In genomic region chr11:46977940-46978595, GRCh38 we compare ENCODE assay signal across 15 cellular contexts. TPM values are rescaled to one million over a fixed set of nuclear protein-coding genes. Genes with fewer than 3 reads are reported as not detected.
DNase-seq lines count a peak whose midpoint lies in the region; ATAC-seq, FAIRE-seq and TF ChIP-seq lines count a peak whose summit lies in the region.
"Had no signal": no experiment of that assay in that cellular context is flagged by ENCODE, and none has a peak within 500 bp of the region (broad histone marks: within the 10 kb centered on the region; RNA-seq: fewer than 3 reads in every experiment).

No MANE protein-coding gene starts in this region.

- 60% methylated on average over 3 of the region's 3 CpGs for WGBS in HepG2 (ENCODE audit: low lambda C conversion rate)

- TF ChIP-seq EP300 in HepG2 (IDR thresholded peaks at IDR 0.05; ENCODE audit: low read depth in 2 of 2, low read length in 2 of 2) (no peak), HepG2 (CRISPR knock-in tag; IDR thresholded peaks at IDR 0.05; ENCODE audit: borderline replicate concordance) (no peak)

- peak overlapping the region; percentile 55 for H3K9ac ChIP-seq in HepG2 (ENCODE audit: insufficient read depth, low read depth, low read length)

- H4K20me1 ChIP-seq in HepG2 (ENCODE audit: insufficient read depth, low read length): no peaks in the 10 kb centered on the region

- no peak for ATAC-seq in HepG2
- no peak for ATAC-seq in HG03135 (IDR thresholded peaks at IDR 0.05; ENCODE audit: unreplicated experiment)
- ATAC-seq: activated CD4-positive, alpha-beta T cell treated with anti-CD3 and anti-CD28 coated beads for 36 hours; natural killer cell had no signal

- H3K36me3 ChIP-seq in brain microvascular endothelial cell (replicated peaks) (no peaks in the 10 kb centered on the region), HepG2 (replicated peaks in 1 of 2; ENCODE audit: control insufficient read depth in 1 of 2, insufficient read depth in 2 of 2, low read length in 2 of 2) (no peaks in the 10 kb centered on the region)
- H3K36me3 ChIP-seq: vagina had no signal

- H3K4me3 ChIP-seq in brain microvascular endothelial cell (ENCODE audit: low read depth, low read length) (no peak overlapping the region), HepG2 (replicated peaks in 1 of 3; ENCODE audit: insufficient read depth in 1 of 3, low read depth in 2 of 3, low read length in 3 of 3) (peak overlapping the region in 2 of 3 experiments; percentile 1 to 8; a peak in 2 of 6 replicates)
- H3K4me3 ChIP-seq: vagina had no signal

- H3K27ac Mint-ChIP-seq in activated naive CD8-positive, alpha-beta T cell treated with anti-CD3 and anti-CD28 coated beads for 36 hours: no peak overlapping the region
- H3K27ac Mint-ChIP-seq: activated CD4-positive, alpha-beta T cell treated with anti-CD3 and anti-CD28 coated beads for 36 hours; natural killer cell had no signal

- no peaks in the 10 kb centered on the region for H3K9me3 Mint-ChIP-seq in activated naive CD8-positive, alpha-beta T cell treated with anti-CD3 and anti-CD28 coated beads for 36 hours
- H3K9me3 Mint-ChIP-seq: central memory CD8-positive, alpha-beta T cell; natural killer cell had no signal

- H3K27me3 ChIP-seq in brain microvascular endothelial cell (replicated peaks) (no peaks in the 10 kb centered on the region), HepG2 (ENCODE audit: control insufficient read depth in 1 of 2, insufficient read depth in 2 of 2, low read length in 2 of 2) (no peaks in the 10 kb centered on the region)
- H3K27me3 ChIP-seq: vagina had no signal

- H3K4me1 ChIP-seq in HepG2 (ENCODE audit: insufficient read depth, low read length): peaks cover 34% of the 10 kb centered on the region
- H3K4me1 ChIP-seq: vagina had no signal

- TF ChIP-seq POLR2A in HepG2 (IDR thresholded peaks at IDR 0.05; ENCODE audit: insufficient read depth in 1 of 2, low read depth in 2 of 2, low read length in 2 of 2): no peak

- no peaks in the 10 kb centered on the region for H3K27me3 Mint-ChIP-seq in activated naive CD8-positive, alpha-beta T cell treated with anti-CD3 and anti-CD28 coated beads for 36 hours
- H3K27me3 Mint-ChIP-seq: activated CD4-positive, alpha-beta T cell treated with anti-CD3 and anti-CD28 coated beads for 36 hours; central memory CD8-positive, alpha-beta T cell had no signal

- FAIRE-seq in HepG2 (lab: Jason Lieb, UNC): no peak
- FAIRE-seq: kidney had no signal

- peak overlapping the region; percentile 67 for H3K4me2 ChIP-seq in HepG2 (ENCODE audit: low read depth, low read length)

- no peak for TF ChIP-seq RAD21 in HepG2 (CRISPR knock-in tag; IDR thresholded peaks at IDR 0.05)

- POLR2A ChIA-PET in HepG2 (lab: Yijun Ruan, JAX): no interaction called here

- intact Hi-C loops in HepG2 (cut with micrococcal nuclease; ENCODE audit: unreplicated experiment): loop anchor here (1.0 kb wide), 1 partner anchor 7 kb away; no protein-coding TSS in a partner anchor

- no TSS peak for BruUV-seq in HepG2 (replicated peaks; lab: Mats Ljungman, UMichigan)

- H3K27ac ChIP-seq in brain microvascular endothelial cell: no peak overlapping the region
- H3K27ac ChIP-seq in HepG2 (ENCODE audit: extremely low read length, insufficient read depth, low read length): peak overlapping the region; percentile 64
- H3K27ac ChIP-seq: vagina had no signal

- no peak overlapping the region for H3K4me3 Mint-ChIP-seq in activated naive CD8-positive, alpha-beta T cell treated with anti-CD3 and anti-CD28 coated beads for 36 hours
- H3K4me3 Mint-ChIP-seq: activated CD4-positive, alpha-beta T cell treated with anti-CD3 and anti-CD28 coated beads for 36 hours; central memory CD8-positive, alpha-beta T cell; natural killer cell had no signal

- peak overlapping the region; percentile 37 for H2AFZ ChIP-seq in HepG2 (ENCODE audit: low read length)

- CTCF ChIA-PET in HepG2 (lab: Yijun Ruan, JAX; ENCODE audit: low intra/inter-chr PET ratio, low total read pairs): no interaction called here

- no peaks in the 10 kb centered on the region for H3K36me3 Mint-ChIP-seq in activated naive CD8-positive, alpha-beta T cell treated with anti-CD3 and anti-CD28 coated beads for 36 hours
- H3K36me3 Mint-ChIP-seq: natural killer cell had no signal

- peaks cover 4% of the 10 kb centered on the region for H3K4me1 Mint-ChIP-seq in activated naive CD8-positive, alpha-beta T cell treated with anti-CD3 and anti-CD28 coated beads for 36 hours

- H3K9me3 ChIP-seq in HepG2 (ENCODE audit: low read length): no peaks in the 10 kb centered on the region
- H3K9me3 ChIP-seq: vagina had no signal

- H3K79me2 ChIP-seq in HepG2 (ENCODE audit: insufficient read depth, low read length): no peaks in the 10 kb centered on the region

- in situ Hi-C loops in Caki2 (cut with HindIII; ENCODE audit: low pct_unique_long_range_greater_than_20kb, low sequenced_read_pairs): no loop called here
- in situ Hi-C loops in brain microvascular endothelial cell (cut with HindIII; ENCODE audit: low pct_ligation_motif_present, low sequenced_read_pairs): no loop called here
- in situ Hi-C loops in HepG2 (cut with HindIII; ENCODE audit: extremely low pct_ligation_motif_present, low pct_unique_long_range_greater_than_20kb): no loop called here

- TF ChIP-seq CTCF in brain microvascular endothelial cell (IDR thresholded peaks at IDR 0.05; ENCODE audit: low read depth, low read length, missing control alignments) (no peak), HepG2 (CRISPR knock-in tag; IDR thresholded peaks at IDR 0.05) (no peak)

- DNase-seq in Caki2 (ENCODE audit: low read depth): peak; percentile 16
- DNase-seq in LoVo (ENCODE audit: low spot score): peak; percentile 9
- peak; percentile 16 for DNase-seq in brain microvascular endothelial cell
- peak; percentile 64 for DNase-seq in HepG2 (ENCODE audit: low spot score)
- DNase-seq in dedifferentiated amniotic fluid mesenchymal stem cell (ENCODE audit: extremely low spot score): no peak
- DNase-seq in activated naive CD8-positive, alpha-beta T cell treated with anti-CD3 and anti-CD28 coated beads for 36 hours: no peak
- DNase-seq in NCI-H510A treated with DMSO at 0.1 percent for 48 hours (lab: John Stamatoyannopoulos, UW): no peak
- DNase-seq: activated CD4-positive, alpha-beta T cell treated with anti-CD3 and anti-CD28 coated beads for 36 hours; kidney; natural killer cell; NCI-H1436 treated with DMSO at 0.1 percent for 48 hours; SW 1271 had no signal

RNA-seq across cellular contexts. Expression of gene CSTPP1, which starts 41.5 kb away (rescaled TPM):
- 20.9 and 33.6 TPM in 2 replicates for total RNA-seq in Caki2 (2014; rRNA removed; shearing (Covaris generic); ENCODE audit: low replicate concordance)
- 14.6 and 15.7 TPM in 2 replicates for total RNA-seq in HepG2 (2016; rRNA removed; fragmentation: Illumina TruSeq; extraction: Trizol)
- total RNA-seq in HepG2 (2016; cell fraction: cytosol; rRNA removed; fragmentation: Illumina TruSeq; extraction: Trizol; ENCODE audit: low read depth): 5.2 and 5.5 TPM in 2 replicates
- total RNA-seq in HepG2 (2016; cell fraction: insoluble cytoplasmic fraction; rRNA removed; fragmentation: Illumina TruSeq; extraction: Trizol): 11.2 and 14.1 TPM in 2 replicates
- total RNA-seq in HepG2 (2016; cell fraction: membrane; rRNA removed; fragmentation: Illumina TruSeq; extraction: Trizol): 7.4 and 7.8 TPM in 2 replicates
- total RNA-seq in HepG2 (2016; cell fraction: nucleus; rRNA removed; fragmentation: Illumina TruSeq; extraction: Trizol): 12.5 and 15.2 TPM in 2 replicates
- 10.7 and 12.3 TPM in 2 replicates for polyA plus RNA-seq in HepG2 (2011; rRNA removed)
- 12.3 and 15.1 TPM in 2 replicates for polyA plus RNA-seq in HepG2 (2011; cell fraction: cytosol; rRNA removed)
- polyA plus RNA-seq in HepG2 (2011; cell fraction: nucleus; rRNA removed): 16.0 and 16.2 TPM in 2 replicates
- polyA plus RNA-seq in HepG2 (2012): 11.8 TPM in 2 replicates
- polyA plus RNA-seq in HepG2 (2016; cell fraction: cytosol; fragmentation: Illumina TruSeq; extraction: Trizol; ENCODE audit: low read depth): 4.2 and 4.8 TPM in 2 replicates
- polyA plus RNA-seq in HepG2 (2016; cell fraction: insoluble cytoplasmic fraction; fragmentation: Illumina TruSeq; extraction: Trizol; ENCODE audit: low read depth): 16.6 and 20.5 TPM in 2 replicates
- polyA plus RNA-seq in HepG2 (2016; cell fraction: membrane; fragmentation: Illumina TruSeq; extraction: Trizol; ENCODE audit: low read depth): 8.4 and 9.4 TPM in 2 replicates
- polyA plus RNA-seq in HepG2 (2016; cell fraction: nucleus; fragmentation: Illumina TruSeq; extraction: Trizol; ENCODE audit: insufficient read depth, low read depth): 17.6 and 23.2 TPM in 2 replicates
- 22.3 and 100 TPM in 2 replicates for polyA minus RNA-seq in HepG2 (2011; rRNA and poly(A)+ RNA removed; ENCODE audit: low replicate concordance)
- 12.5 and 14.1 TPM in 2 replicates for polyA minus RNA-seq in HepG2 (2011; cell fraction: cytosol; rRNA and poly(A)+ RNA removed)
- 19.8 and 29.2 TPM in 2 replicates for polyA minus RNA-seq in HepG2 (2011; cell fraction: nucleus; rRNA and poly(A)+ RNA removed)
- 10 to 100 TPM; 13.0 to 15.0 TPM for total RNA-seq in activated naive CD8-positive, alpha-beta T cell treated with anti-CD3 and anti-CD28 coated beads for 36 hours

RNA-seq across cellular contexts. Expression of gene LRP4, which starts 59.7 kb away (rescaled TPM):
- 8.7 and 15.2 TPM in 2 replicates for total RNA-seq in Caki2 (2014; rRNA removed; shearing (Covaris generic); ENCODE audit: low replicate concordance)
- 6.8 and 13.3 TPM in 2 replicates for total RNA-seq in HepG2 (2016; rRNA removed; fragmentation: Illumina TruSeq; extraction: Trizol)
- total RNA-seq in HepG2 (2016; cell fraction: cytosol; rRNA removed; fragmentation: Illumina TruSeq; extraction: Trizol; ENCODE audit: low read depth): 1.8 TPM in 2 replicates
- 4.9 and 11.8 TPM in 2 replicates for total RNA-seq in HepG2 (2016; cell fraction: insoluble cytoplasmic fraction; rRNA removed; fragmentation: Illumina TruSeq; extraction: Trizol)
- total RNA-seq in HepG2 (2016; cell fraction: membrane; rRNA removed; fragmentation: Illumina TruSeq; extraction: Trizol): 4.6 and 6.2 TPM in 2 replicates
- total RNA-seq in HepG2 (2016; cell fraction: nucleus; rRNA removed; fragmentation: Illumina TruSeq; extraction: Trizol): 21.3 and 24.5 TPM in 2 replicates
- polyA plus RNA-seq in HepG2 (2011; rRNA removed): 4.7 and 4.8 TPM in 2 replicates
- polyA plus RNA-seq in HepG2 (2011; cell fraction: cytosol; rRNA removed): 3.8 and 4.1 TPM in 2 replicates
- 23.6 and 25.6 TPM in 2 replicates for polyA plus RNA-seq in HepG2 (2011; cell fraction: nucleus; rRNA removed)
- 8.8 and 9.0 TPM in 2 replicates for polyA plus RNA-seq in HepG2 (2012)
- 1.1 and 1.4 TPM in 2 replicates for polyA plus RNA-seq in HepG2 (2016; cell fraction: cytosol; fragmentation: Illumina TruSeq; extraction: Trizol; ENCODE audit: low read depth)
- 5.5 and 6.7 TPM in 2 replicates for polyA plus RNA-seq in HepG2 (2016; cell fraction: insoluble cytoplasmic fraction; fragmentation: Illumina TruSeq; extraction: Trizol; ENCODE audit: low read depth)
- 2.8 and 3.3 TPM in 2 replicates for polyA plus RNA-seq in HepG2 (2016; cell fraction: membrane; fragmentation: Illumina TruSeq; extraction: Trizol; ENCODE audit: low read depth)
- 45.4 and 47.6 TPM in 2 replicates for polyA plus RNA-seq in HepG2 (2016; cell fraction: nucleus; fragmentation: Illumina TruSeq; extraction: Trizol; ENCODE audit: insufficient read depth, low read depth)
- polyA minus RNA-seq in HepG2 (2011; rRNA and poly(A)+ RNA removed; ENCODE audit: low replicate concordance): 12.7 and 19.5 TPM in 2 replicates
- polyA minus RNA-seq in HepG2 (2011; cell fraction: cytosol; rRNA and poly(A)+ RNA removed): 4.9 and 7.0 TPM in 2 replicates
- polyA minus RNA-seq in HepG2 (2011; cell fraction: nucleus; rRNA and poly(A)+ RNA removed): 14.5 and 15.7 TPM in 2 replicates
- under 1 TPM; 0.20 to 0.43 TPM for total RNA-seq in activated naive CD8-positive, alpha-beta T cell treated with anti-CD3 and anti-CD28 coated beads for 36 hours
- total RNA-seq: natural killer cell had no signal

Comparison
In these comparisons a context has a peak if more than half of its experiments do, and no peak if none do; other contexts are left out.
1. DNase-seq: peak in Caki2 (single experiment), LoVo (single experiment), brain microvascular endothelial cell (single experiment) and HepG2 (single experiment); none in dedifferentiated amniotic fluid mesenchymal stem cell (single experiment), activated naive CD8-positive, alpha-beta T cell treated with anti-CD3 and anti-CD28 coated beads for 36 hours (single experiment) and NCI-H510A treated with DMSO at 0.1 percent for 48 hours (single experiment).